ENCODE assay signal across 8 cellular contexts in the genomic region with DNA sequence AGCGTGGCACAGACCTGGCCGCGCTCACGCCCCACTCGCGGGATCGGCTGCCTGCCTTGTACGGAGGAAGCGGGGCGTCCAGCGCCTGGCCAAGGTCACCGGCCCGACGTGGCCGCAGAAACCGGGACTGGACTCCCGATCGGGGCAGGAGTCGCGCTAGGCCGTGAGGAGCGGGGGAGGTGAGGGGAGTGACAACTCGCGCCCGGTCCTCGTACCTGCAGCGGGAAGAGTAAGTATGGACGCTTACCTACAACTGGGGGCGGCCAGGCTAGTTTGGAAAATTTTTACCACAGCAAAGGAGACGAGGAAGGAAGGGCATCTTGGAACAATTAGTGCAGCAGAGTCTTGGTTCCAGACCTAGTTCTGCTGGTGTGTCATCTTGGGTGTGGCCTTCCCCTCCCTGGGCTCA. TPM values are rescaled to one million over a fixed set of nuclear protein-coding genes. Genes with fewer than 3 reads are reported as not detected.
DNase-seq lines count a peak whose midpoint lies in the region; ATAC-seq and TF ChIP-seq lines count a peak whose summit lies in the region.

No MANE protein-coding gene starts in this region.

- TF ChIP-seq POLR2A in adrenal gland (IDR thresholded peaks at IDR 0.05) (no peak), sigmoid colon (IDR thresholded peaks at IDR 0.05) (no peak)

- H2AFZ ChIP-seq in hepatocyte, result peak overlapping the region; percentile 59

- no peak for ATAC-seq in GM18867 (IDR thresholded peaks at IDR 0.05; ENCODE audit: unreplicated experiment)

- no peak for TF ChIP-seq RAD21 in Ishikawa (IDR thresholded peaks at IDR 0.05; ENCODE audit: low read depth)

- no peak for TF ChIP-seq EP300 in Ishikawa (IDR thresholded peaks at IDR 0.05; ENCODE audit: borderline replicate concordance)
- no peak for TF ChIP-seq EP300 in sigmoid colon (IDR thresholded peaks at IDR 0.05)

- 0 to 1% (median 0%) methylated on average over 10 to 30 of the region's 30 CpGs for WGBS in adrenal gland, 4 donors
- under 1% methylated on average over 28 of the region's 30 CpGs for WGBS in hepatocyte (ENCODE audit: low lambda C conversion rate, missing lambda C conversion rate)
- 0 to 1% methylated on average over 30 of the region's 30 CpGs for WGBS in sigmoid colon, 2 donors

- H3K4me1 ChIP-seq in adrenal gland (replicated peaks in 1 of 2), result peaks cover 18 to 26% of the 10 kb centered on the region in 2 donors
- peaks cover 15% of the 10 kb centered on the region for H3K4me1 ChIP-seq in hepatocyte (ENCODE audit: insufficient read depth)
- H3K4me1 ChIP-seq in sigmoid colon, result peaks cover 0 to 45% (median 28%) of the 10 kb centered on the region in 4 donors

- DNase-seq in EH (ENCODE audit: low read depth) (peak; percentile 25), adrenal gland (peak; percentile 45 to 65 (median 52)), hepatocyte (ENCODE audit: low spot score) (peak; percentile 55), sigmoid colon (peak; percentile 76), COR-L47 (lab: John Stamatoyannopoulos, UW) (no peak), SKM-1 (lab: John Stamatoyannopoulos, UW; ENCODE audit: unreplicated experiment) (no peak)

- H3K36me3 ChIP-seq in adrenal gland (replicated peaks in 1 of 2) (no peaks in the 10 kb centered on the region), hepatocyte (replicated peaks; ENCODE audit: insufficient read depth, low read depth) (no peaks in the 10 kb centered on the region), sigmoid colon (no peaks in the 10 kb centered on the region)

- intact Hi-C loops in adrenal gland (cut with DNase I) (loop anchor here in 1 of 2 donors (5.0 kb wide), 1 partner anchor 95 kb away; the partner anchor contains the start of gene SCLY), sigmoid colon (cut with DNase I) (loop anchor here (1.0 to 5.0 kb wide), 3 partner anchors 40 to 109 kb away; partner anchors contain the start of gene SCLY)

- H3K9me3 ChIP-seq in adrenal gland (replicated peaks in 1 of 3), result no peaks in the 10 kb centered on the region
- no peaks in the 10 kb centered on the region for H3K9me3 ChIP-seq in hepatocyte (ENCODE audit: low read depth)
- no peaks in the 10 kb centered on the region for H3K9me3 ChIP-seq in sigmoid colon

- no peaks in the 10 kb centered on the region for H3K9me2 ChIP-seq in hepatocyte (replicated peaks; ENCODE audit: insufficient read depth)

- H3K4me2 ChIP-seq in hepatocyte, result peak overlapping the region; percentile 98

- H3K27ac ChIP-seq in adrenal gland (peak overlapping the region in 3 of 5 donors; percentile 46 to 92 (median 72)), hepatocyte (peak overlapping the region; percentile 41), sigmoid colon (peak overlapping the region; percentile 71 to 82 (median 78))

- no peak for TF ChIP-seq CTCF in adrenal gland (IDR thresholded peaks at IDR 0.05)
- TF ChIP-seq CTCF in hepatocyte (IDR thresholded peaks at IDR 0.05; ENCODE audit: poor library complexity), result no peak
- TF ChIP-seq CTCF in sigmoid colon (IDR thresholded peaks at IDR 0.05), result no peak

- peaks cover 51% of the 10 kb centered on the region for H3K79me2 ChIP-seq in hepatocyte

- no peaks in the 10 kb centered on the region for H3K27me3 ChIP-seq in adrenal gland
- no peaks in the 10 kb centered on the region for H3K27me3 ChIP-seq in hepatocyte
- H3K27me3 ChIP-seq in sigmoid colon, result no peaks in the 10 kb centered on the region

- H3K4me3 ChIP-seq in adrenal gland (peak overlapping the region in 3 of 4 donors; percentile 45 to 78 (median 61)), hepatocyte (peak overlapping the region; percentile 60), sigmoid colon (peak overlapping the region; percentile 55 to 79 (median 72))

- H4K20me1 ChIP-seq in hepatocyte (ENCODE audit: insufficient read depth, poor library complexity, severe bottlenecking), result peaks cover 32% of the 10 kb centered on the region

TF ChIP-seq in Ishikawa, 13 proteins besides CTCF, POLR2A, EP300 and RAD21:
- TF ChIP-seq FOXM1 (IDR thresholded peaks at IDR 0.05; ENCODE audit: borderline replicate concordance, low read depth) (no peak), TEAD4 (IDR thresholded peaks at IDR 0.05) (no peak), EGR1 (IDR thresholded peaks at IDR 0.05) (no peak), MAX (IDR thresholded peaks at IDR 0.05) (peak; percentile 22; the same call in 1 of the 2 replicates), YY1 (IDR thresholded peaks at IDR 0.05; ENCODE audit: low read depth) (no peak)
- TF ChIP-seq, protein P1, sequence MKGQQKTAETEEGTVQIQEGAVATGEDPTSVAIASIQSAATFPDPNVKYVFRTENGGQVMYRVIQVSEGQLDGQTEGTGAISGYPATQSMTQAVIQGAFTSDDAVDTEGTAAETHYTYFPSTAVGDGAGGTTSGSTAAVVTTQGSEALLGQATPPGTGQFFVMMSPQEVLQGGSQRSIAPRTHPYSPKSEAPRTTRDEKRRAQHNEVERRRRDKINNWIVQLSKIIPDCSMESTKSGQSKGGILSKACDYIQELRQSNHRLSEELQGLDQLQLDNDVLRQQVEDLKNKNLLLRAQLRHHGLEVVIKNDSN (IDR thresholded peaks at IDR 0.05), result no peak
- TF ChIP-seq, protein P2, sequence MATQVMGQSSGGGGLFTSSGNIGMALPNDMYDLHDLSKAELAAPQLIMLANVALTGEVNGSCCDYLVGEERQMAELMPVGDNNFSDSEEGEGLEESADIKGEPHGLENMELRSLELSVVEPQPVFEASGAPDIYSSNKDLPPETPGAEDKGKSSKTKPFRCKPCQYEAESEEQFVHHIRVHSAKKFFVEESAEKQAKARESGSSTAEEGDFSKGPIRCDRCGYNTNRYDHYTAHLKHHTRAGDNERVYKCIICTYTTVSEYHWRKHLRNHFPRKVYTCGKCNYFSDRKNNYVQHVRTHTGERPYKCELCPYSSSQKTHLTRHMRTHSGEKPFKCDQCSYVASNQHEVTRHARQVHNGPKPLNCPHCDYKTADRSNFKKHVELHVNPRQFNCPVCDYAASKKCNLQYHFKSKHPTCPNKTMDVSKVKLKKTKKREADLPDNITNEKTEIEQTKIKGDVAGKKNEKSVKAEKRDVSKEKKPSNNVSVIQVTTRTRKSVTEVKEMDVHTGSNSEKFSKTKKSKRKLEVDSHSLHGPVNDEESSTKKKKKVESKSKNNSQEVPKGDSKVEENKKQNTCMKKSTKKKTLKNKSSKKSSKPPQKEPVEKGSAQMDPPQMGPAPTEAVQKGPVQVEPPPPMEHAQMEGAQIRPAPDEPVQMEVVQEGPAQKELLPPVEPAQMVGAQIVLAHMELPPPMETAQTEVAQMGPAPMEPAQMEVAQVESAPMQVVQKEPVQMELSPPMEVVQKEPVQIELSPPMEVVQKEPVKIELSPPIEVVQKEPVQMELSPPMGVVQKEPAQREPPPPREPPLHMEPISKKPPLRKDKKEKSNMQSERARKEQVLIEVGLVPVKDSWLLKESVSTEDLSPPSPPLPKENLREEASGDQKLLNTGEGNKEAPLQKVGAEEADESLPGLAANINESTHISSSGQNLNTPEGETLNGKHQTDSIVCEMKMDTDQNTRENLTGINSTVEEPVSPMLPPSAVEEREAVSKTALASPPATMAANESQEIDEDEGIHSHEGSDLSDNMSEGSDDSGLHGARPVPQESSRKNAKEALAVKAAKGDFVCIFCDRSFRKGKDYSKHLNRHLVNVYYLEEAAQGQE (IDR thresholded peaks at IDR 0.05; ENCODE audit: low read depth), result no peak

RNA-seq across cellular contexts. Expression of gene UBE2F, which starts 0.7 kb away (rescaled TPM):
- total RNA-seq in adrenal gland, result 100 to 1,000 TPM in 1 of 8 donors, 10 to 100 TPM in 7; 44.7 to 101 (median 57.5) TPM
- 100 to 1,000 TPM in 1 of 3 donors, 10 to 100 TPM in 2; 26.8 to 101 (median 38.2) TPM for polyA plus RNA-seq in adrenal gland
- 52.8 and 59.8 TPM in 2 replicates for total RNA-seq in hepatocyte
- 60.1 and 66.7 TPM in 2 replicates for polyA plus RNA-seq in hepatocyte
- 10 to 100 TPM; 50.7 to 81.5 (median 66.4) TPM for total RNA-seq in sigmoid colon
- polyA plus RNA-seq in sigmoid colon, result 100 to 1,000 TPM in 1 of 3 donors, 10 to 100 TPM in 2; 51.9 to 115 (median 73.3) TPM

Comparison
In these comparisons a context has a peak if more than half of its experiments do, and no peak if none do; other contexts are left out.
1. DNase-seq: peak in EH (single experiment), adrenal gland (7 of 7), hepatocyte (single experiment) and sigmoid colon (single experiment); none in COR-L47 (single experiment) and SKM-1 (single experiment).
2. Peak in every context shown above with its lines, with median percentiles within 50 percentile points of each other: H3K27ac ChIP-seq and H3K4me3 ChIP-seq.